In the genomic region with DNA sequence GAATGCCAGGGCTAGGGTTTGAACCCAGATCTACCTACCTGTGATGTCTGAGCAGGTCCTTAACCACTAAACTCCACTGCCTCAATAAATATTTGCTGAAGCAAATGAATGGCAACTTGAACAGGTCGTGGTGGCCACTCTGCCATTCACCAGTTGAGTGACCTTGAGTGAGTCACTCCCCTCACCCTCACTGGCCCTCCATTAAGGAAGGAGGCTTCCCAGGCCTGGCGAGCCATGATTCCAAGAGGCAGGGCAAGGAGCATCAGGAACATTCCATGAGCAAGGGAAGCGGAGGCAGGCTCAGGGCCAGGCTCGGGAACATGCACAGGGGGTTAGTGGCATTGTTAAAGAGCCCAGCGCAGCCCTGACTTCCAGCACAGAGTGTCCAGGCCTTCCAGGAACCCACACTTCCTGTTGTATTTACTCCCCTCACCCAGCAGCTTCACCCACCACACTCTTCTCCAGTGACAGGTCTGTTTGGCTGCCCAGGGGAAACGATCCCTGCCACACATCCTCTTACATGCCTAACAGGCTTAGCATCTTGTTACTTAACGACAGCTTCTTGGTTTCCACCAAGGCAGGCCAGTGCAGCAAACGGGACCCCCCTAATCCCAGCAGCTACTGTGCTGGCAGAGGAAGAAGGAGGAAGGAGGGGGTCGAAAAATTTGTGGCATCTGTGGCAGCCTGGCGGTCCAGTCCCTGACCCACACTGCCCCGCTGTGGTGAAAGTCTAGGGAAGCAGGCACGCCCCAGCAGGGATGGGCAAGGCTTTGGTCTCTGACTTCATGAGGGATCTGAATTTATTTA, we compare ENCODE assay signal across 8 cellular contexts. TPM values are rescaled to one million over a fixed set of nuclear protein-coding genes. Genes with fewer than 3 reads are reported as not detected.
DNase-seq lines count a peak whose midpoint lies in the region; ATAC-seq and TF ChIP-seq lines count a peak whose summit lies in the region.

No MANE protein-coding gene starts in this region.

- TF ChIP-seq CTCF in AG09309 (IDR thresholded peaks at IDR 0.05; ENCODE audit: control insufficient read depth, insufficient read depth, low read depth, low read length, missing control alignments) (peak; percentile 81), Panc1 (IDR thresholded peaks at IDR 0.05) (peak; percentile 83), choroid plexus epithelial cell (conservative IDR thresholded peaks at IDR 0.05; ENCODE audit: low read depth, low read length) (peak; percentile 84), right lobe of liver (IDR thresholded peaks at IDR 0.05) (peak; percentile 37 to 60 (median 48)), tibial artery (IDR thresholded peaks at IDR 0.05) (peak; percentile 59 to 71)

- 31% methylated on average over 4 of the region's 12 CpGs for whole genome bisulfite sequencing in right lobe of liver (ENCODE audit: insufficient coverage, low coverage, low lambda C conversion rate, missing lambda C conversion rate)

- in situ Hi-C loops in Panc1 (cut with HindIII; ENCODE audit: low pct_unique_long_range_greater_than_20kb, low sequenced_read_pairs) = no loop called here

- ATAC-seq in Panc1 = peak; percentile 88
- ATAC-seq in right lobe of liver = peak; percentile 69 to 78 (median 74)
- no peak for ATAC-seq in GM18505 (IDR thresholded peaks at IDR 0.05; ENCODE audit: unreplicated experiment)

- TF ChIP-seq POLR2A in right lobe of liver (IDR thresholded peaks at IDR 0.05) (no peak), GM18505 (IDR thresholded peaks at IDR 0.05; ENCODE audit: borderline replicate concordance, extremely low read depth, insufficient read depth, insufficient read length) (no peak)

- CTCF ChIA-PET in Panc1 (lab: Charles Lee) = interaction anchor here (0.7 kb wide), 1 partner anchor 11 kb away, joined by 3 read pairs; no protein-coding TSS in a partner anchor

- intact Hi-C loops in Panc1 (cut with micrococcal nuclease; ENCODE audit: unreplicated experiment) = no loop called here
- intact Hi-C loops in right lobe of liver (cut with DNase I) = no loop called here
- intact Hi-C loops in tibial artery (cut with DNase I; ENCODE audit: low total_unique reads) = loop anchor here (5.0 to 10.0 kb wide), 2 partner anchors 50 to 523 kb away; a partner anchor contains a TSS

- no peak for DNase-seq in AG09309 (ENCODE audit: low read depth)
- DNase-seq in GM19240 (ENCODE audit: insufficient read length, low spot score) = peak; percentile 24
- no peak for DNase-seq in Panc1 (ENCODE audit: low read depth, low spot score)
- DNase-seq in choroid plexus epithelial cell (ENCODE audit: low read depth) = peak; percentile 74
- DNase-seq in right lobe of liver = peak in 2 of 3 donors; percentile 48 to 59
- peak in 1 of 2 donors; percentile 38 for DNase-seq in tibial artery
- no peak for DNase-seq in NCI-H146 treated with DMSO at 0.1 percent for 48 hours (lab: John Stamatoyannopoulos, UW; ENCODE audit: unreplicated experiment)

- H3K9me3 ChIP-seq in Panc1 (ENCODE audit: control insufficient read depth, insufficient read depth, low read depth, low read length) (no peaks in the 10 kb centered on the region), right lobe of liver (no peaks in the 10 kb centered on the region), tibial artery (no peaks in the 10 kb centered on the region)

- no TSS peak for BruUV-seq in Panc1 (replicated peaks; lab: Mats Ljungman, UMichigan)

- H3K27ac ChIP-seq in Panc1 (ENCODE audit: low read length) = no peak overlapping the region
- H3K27ac ChIP-seq in right lobe of liver = no peak overlapping the region
- H3K27ac ChIP-seq in tibial artery = no peak overlapping the region

- H3K36me3 ChIP-seq in Panc1 (ENCODE audit: control insufficient read depth, insufficient read depth, low read length) (no peaks in the 10 kb centered on the region), right lobe of liver (no peaks in the 10 kb centered on the region), tibial artery (no peaks in the 10 kb centered on the region)

- H3K27me3 ChIP-seq in Panc1 (ENCODE audit: control insufficient read depth, insufficient read depth, low read length) (no peaks in the 10 kb centered on the region), right lobe of liver (no peaks in the 10 kb centered on the region), tibial artery (no peaks in the 10 kb centered on the region)

- H3K4me3 ChIP-seq in AG09309 (ENCODE audit: control insufficient read depth, low read depth, low read length) (no peak overlapping the region), Panc1 (ENCODE audit: low read depth in 2 of 2, low read length in 2 of 2) (no peak overlapping the region), choroid plexus epithelial cell (ENCODE audit: low read depth, low read length) (no peak overlapping the region), right lobe of liver (no peak overlapping the region), tibial artery (no peak overlapping the region)

- H3K4me1 ChIP-seq in Panc1 (ENCODE audit: control insufficient read depth, insufficient read depth, low read length) (no peaks in the 10 kb centered on the region), right lobe of liver (no peaks in the 10 kb centered on the region), tibial artery (peaks cover 0 to 30% (median 9%) of the 10 kb centered on the region in 4 donors)

- POLR2A ChIA-PET in Panc1 (lab: Charles Lee) = no interaction called here

RNA-seq across cellular contexts. Expression of a gene that starts 43.7 kb away (rescaled TPM):
- 67.6 TPM for total RNA-seq in Panc1 (2021; ENCODE audit: unreplicated experiment)
- 67.7 TPM for polyA plus RNA-seq in Panc1 (2012; ENCODE audit: insufficient read length)
- total RNA-seq in right lobe of liver = 10 to 100 TPM; 19.8 to 28.6 (median 24.8) TPM

RNA-seq across cellular contexts. Expression of a gene that starts 49.0 kb away (rescaled TPM):
- 8.3 TPM for total RNA-seq in Panc1 (2021; ENCODE audit: unreplicated experiment)
- polyA plus RNA-seq in Panc1 (2012; ENCODE audit: insufficient read length) = 13.6 TPM
- 10 to 100 TPM in 3 of 6 experiments, 1 to 10 TPM in 3; 7.8 to 17.1 (median 10.2) TPM for total RNA-seq in right lobe of liver

Comparison
In these comparisons a context has a peak if more than half of its experiments do, and no peak if none do; other contexts are left out.
1. DNase-seq: peak in GM19240 (single experiment), choroid plexus epithelial cell (single experiment) and right lobe of liver (2 of 3); none in AG09309 (single experiment), Panc1 (single experiment) and NCI-H146 treated with DMSO at 0.1 percent for 48 hours (single experiment).
2. Peak in every context shown above with its lines, with median percentiles within 50 percentile points of each other: CTCF ChIP-seq.